Comparison of ENCODE assay signal across 1 cellular context in genomic region chr10:80057171-80057570, GRCh38.
TF ChIP-seq lines count a peak whose summit lies in the region.

No MANE protein-coding gene starts in this region.

TF ChIP-seq in HEK293, 187 proteins besides CTCF, POLR2A, EP300 and RAD21 (continued from another document):
- TF ChIP-seq ZSCAN18 (tag by site-specific recombination; IDR thresholded peaks at IDR 0.05) (no peak), ZBTB26 (tag by site-specific recombination; optimal IDR thresholded peaks at IDR 0.05) (no peak), ZNF121 (tag by site-specific recombination; IDR thresholded peaks at IDR 0.05) (0 out of 2 replicates have a peak, but pooled peaks have one; percentile 3), ZNF423 (tag by site-specific recombination; IDR thresholded peaks at IDR 0.05) (no peak), KLF1 (tag by site-specific recombination; IDR thresholded peaks at IDR 0.05) (peak; percentile 85), ZFP41 (tag by site-specific recombination; IDR thresholded peaks at IDR 0.05; ENCODE audit: borderline replicate concordance) (no peak)
